ENCODE assay signal across 10 cellular contexts in genomic region chr4:38670061-38670894, GRCh38. TPM values are rescaled to one million over a fixed set of nuclear protein-coding genes. Genes with fewer than 3 reads are reported as not detected.
DNase-seq lines count a peak whose midpoint lies in the region; ATAC-seq and TF ChIP-seq lines count a peak whose summit lies in the region.
"Had no signal": no experiment of that assay in that cellular context is flagged by ENCODE, and none has a peak within 500 bp of the region (broad histone marks: within the 10 kb centered on the region; RNA-seq: fewer than 3 reads in every experiment).

No MANE protein-coding gene starts in this region.

- peak overlapping the region; percentile 98 for H3K27ac ChIP-seq in colonic mucosa
- H3K27ac ChIP-seq: BLaER1 had no signal

- no peak for DNase-seq in activated naive CD4-positive, alpha-beta T cell treated with anti-CD3 and anti-CD28 coated beads, Interleukin-2, amount 10 ng/mL, durations not matched to agents 7 days and 5 days
- DNase-seq in activated naive CD4-positive, alpha-beta T cell treated with anti-CD3 and anti-CD28 coated beads, Interleukin-2, amount 50 U/mL, for 16 hours = no peak
- DNase-seq in colonic mucosa (peak; percentile 28), naive B cell (no peak), type B pancreatic cell (ENCODE audit: extremely low spot score, unreplicated experiment) (no peak), kidney glomerular epithelial cell (lab: John Stamatoyannopoulos, UW) (no peak)
- DNase-seq: NCI-H2107 had no signal

- peaks cover 43% of the 10 kb centered on the region for H3K36me3 Mint-ChIP-seq in activated naive CD4-positive, alpha-beta T cell treated with anti-CD3 and anti-CD28 coated beads, Interleukin-2, amount 10 ng/mL, durations not matched to agents 7 days and 5 days
- H3K36me3 Mint-ChIP-seq in naive B cell = no peaks in the 10 kb centered on the region
- peaks cover 14% of the 10 kb centered on the region for H3K36me3 Mint-ChIP-seq in type B pancreatic cell

- H3K9me3 ChIP-seq in colonic mucosa = no peaks in the 10 kb centered on the region
- H3K9me3 ChIP-seq: BLaER1 had no signal

- peak overlapping the region; percentile 53 for H3K4me3 Mint-ChIP-seq in activated naive CD4-positive, alpha-beta T cell treated with anti-CD3 and anti-CD28 coated beads, Interleukin-2, amount 10 ng/mL, durations not matched to agents 7 days and 5 days
- H3K4me3 Mint-ChIP-seq in naive B cell (peak overlapping the region; percentile 13 to 84 (median 68)), type B pancreatic cell (peak overlapping the region; percentile 83)

- ATAC-seq in naive B cell (ENCODE audit: low read depth in 2 of 2) (no peak), HG03469 (IDR thresholded peaks at IDR 0.05; ENCODE audit: unreplicated experiment) (no peak), GM18909 (IDR thresholded peaks at IDR 0.05; ENCODE audit: poor library complexity, unreplicated experiment) (no peak)

- TF ChIP-seq CTCF in colonic mucosa (IDR thresholded peaks at IDR 0.05) (no peak), type B pancreatic cell (conservative IDR thresholded peaks at IDR 0.05) (no peak)

- CTCF ChIA-PET in activated naive CD4-positive, alpha-beta T cell treated with anti-CD3 and anti-CD28 coated beads, Interleukin-2, amount 10 ng/mL, durations not matched to agents 7 days and 5 days (lab: Charles Lee) = interaction anchor here (0.6 to 3.1 kb wide), 3 partner anchors 40 to 493 kb away, joined by 3 to 16 read pairs (median 4); no protein-coding TSS in a partner anchor

- H3K27ac Mint-ChIP-seq in activated naive CD4-positive, alpha-beta T cell treated with anti-CD3 and anti-CD28 coated beads, Interleukin-2, amount 10 ng/mL, durations not matched to agents 7 days and 5 days = peak overlapping the region; percentile 82
- H3K27ac Mint-ChIP-seq in naive B cell (peak overlapping the region; percentile 60 to 98 (median 91)), type B pancreatic cell (peak overlapping the region; percentile 93)

- peaks cover 32% of the 10 kb centered on the region for H3K4me1 ChIP-seq in colonic mucosa

- H3K36me3 ChIP-seq in colonic mucosa = no peaks in the 10 kb centered on the region
- H3K36me3 ChIP-seq: BLaER1 had no signal

- H3K27me3 ChIP-seq in colonic mucosa = no peaks in the 10 kb centered on the region

- H3K27me3 Mint-ChIP-seq in activated naive CD4-positive, alpha-beta T cell treated with anti-CD3 and anti-CD28 coated beads, Interleukin-2, amount 10 ng/mL, durations not matched to agents 7 days and 5 days = no peaks in the 10 kb centered on the region
- H3K27me3 Mint-ChIP-seq in naive B cell (no peaks in the 10 kb centered on the region), type B pancreatic cell (peaks cover 3% of the 10 kb centered on the region)

- H3K4me3 ChIP-seq in colonic mucosa = peak overlapping the region; percentile 3
- H3K4me3 ChIP-seq: BLaER1 had no signal

- intact Hi-C loops in colonic mucosa (cut with DNase I) = loop anchor here (10.0 kb wide), 1 partner anchor 605 kb away; no protein-coding TSS in a partner anchor

- peaks cover 94% of the 10 kb centered on the region for H3K4me1 Mint-ChIP-seq in activated naive CD4-positive, alpha-beta T cell treated with anti-CD3 and anti-CD28 coated beads, Interleukin-2, amount 10 ng/mL, durations not matched to agents 7 days and 5 days
- H3K4me1 Mint-ChIP-seq in naive B cell = peaks cover 82 to 91% (median 88%) of the 10 kb centered on the region in 3 donors
- peaks cover 75% of the 10 kb centered on the region for H3K4me1 Mint-ChIP-seq in type B pancreatic cell (ENCODE audit: unreplicated experiment)

- peak overlapping the region; percentile 49 to 96 for H3K9ac ChIP-seq in colonic mucosa (ENCODE audit: low read depth in 2 of 2, low read length in 2 of 2)
- H3K9ac ChIP-seq: BLaER1 had no signal

- H3K9me3 Mint-ChIP-seq in activated naive CD4-positive, alpha-beta T cell treated with anti-CD3 and anti-CD28 coated beads, Interleukin-2, amount 10 ng/mL, durations not matched to agents 7 days and 5 days = no peaks in the 10 kb centered on the region
- no peaks in the 10 kb centered on the region for H3K9me3 Mint-ChIP-seq in naive B cell
- no peaks in the 10 kb centered on the region for H3K9me3 Mint-ChIP-seq in type B pancreatic cell

RNA-seq across cellular contexts. Expression of gene KLF3, which starts 6.3 kb away (rescaled TPM):
- total RNA-seq in colonic mucosa (100 to 1,000 TPM in 1 of 2 donors, 10 to 100 TPM in 1; 87.1 to 116 TPM), type B pancreatic cell (ENCODE audit: low replicate concordance) (62.0 and 106 TPM in 2 replicates)
- 10 to 100 TPM; 34.3 to 91.0 (median 58.5) TPM for polyA plus RNA-seq in naive B cell (ENCODE audit: low read depth in 6 of 6)
